In genomic region chr3:72847751-72848702, GRCh38 we compare ENCODE assay signal across 8 cellular contexts. TPM values are rescaled to one million over a fixed set of nuclear protein-coding genes. Genes with fewer than 3 reads are reported as not detected.
DNase-seq lines count a peak whose midpoint lies in the region; ATAC-seq, FAIRE-seq and TF ChIP-seq lines count a peak whose summit lies in the region.

TSS of gene SHQ1 (minus strand) at chr3:72848445. CDS start at chr3:72848340, 105 bp downstream.

- H2BK120ac ChIP-seq in trophoblast cell (ENCODE audit: insufficient read depth, low read length, poor library complexity) = no peak within 1 kb of the TSS

- peak within 1 kb of the TSS; percentile 66 for H4K8ac ChIP-seq in trophoblast cell (ENCODE audit: low read depth, low read length)

- no peaks in the 10 kb centered on the region for H3K79me1 ChIP-seq in trophoblast cell (ENCODE audit: low read length)

- CTCF ChIA-PET in T-cell (lab: Charles Lee) = interaction anchor here (0.6 to 2.6 kb wide), 6 partner anchors 25 to 1694 kb away, joined by 3 to 11 read pairs (median 4); no protein-coding TSS in a partner anchor

- H3K27me3 Mint-ChIP-seq in T-cell = no peaks in the 10 kb centered on the region

- no peak within 1 kb of the TSS for H3K4ac ChIP-seq in trophoblast cell (ENCODE audit: low read depth, low read length)

- WGBS in heart left ventricle, 4 donors = 0% methylated on average over 43 to 86 of the region's 86 CpGs
- WGBS in trophoblast cell (ENCODE audit: extremely low coverage, insufficient coverage, insufficient read length) = no CpG with 5 or more reads among the region's 86 CpGs
- WGBS in transverse colon (ENCODE audit: low coverage in 1 of 2), 2 donors = 0% methylated on average over 17 to 62 of the region's 86 CpGs

- TF ChIP-seq EP300 in transverse colon (IDR thresholded peaks at IDR 0.05; ENCODE audit: low read depth) = no peak

- peak within 1 kb of the TSS; percentile 90 for H3K4me3 ChIP-seq in adipocyte (ENCODE audit: low read length)
- peak within 1 kb of the TSS; percentile 30 to 95 (median 76) for H3K4me3 ChIP-seq in heart left ventricle
- H3K4me3 ChIP-seq in trophoblast cell (ENCODE audit: low read depth, low read length) = peak within 1 kb of the TSS; percentile 90
- H3K4me3 ChIP-seq in transverse colon = peak within 1 kb of the TSS; percentile 75 to 93 (median 84)

- in situ Hi-C loops in transverse colon (cut with MboI; ENCODE audit: low pct_ligation_motif_present in 1 of 4, low pct_unique_long_range_greater_than_20kb in 1 of 4, low sequenced_read_pairs in 3 of 4) = loop anchor here in 2 of 4 donors (25.0 kb wide), 3 partner anchors 214 to 1136 kb away; partner anchors contain the start of genes EBLN2 (in 1 of the 2) and EIF4E3 (in 1 of the 2)

- no peak within 1 kb of the TSS for H2BK12ac ChIP-seq in trophoblast cell (ENCODE audit: low read length)

- H2AK5ac ChIP-seq in trophoblast cell (ENCODE audit: low read length) = no peak within 1 kb of the TSS

- H3K18ac ChIP-seq in trophoblast cell (ENCODE audit: low read length) = no peak within 1 kb of the TSS

- H3K27me3 ChIP-seq in adipocyte (replicated peaks; ENCODE audit: control insufficient read depth, insufficient read depth, low read length) (no peaks in the 10 kb centered on the region), heart left ventricle (no peaks in the 10 kb centered on the region), trophoblast cell (ENCODE audit: insufficient read depth, low read length) (no peaks in the 10 kb centered on the region), transverse colon (no peaks in the 10 kb centered on the region)

- H2AFZ ChIP-seq in trophoblast cell (ENCODE audit: insufficient read depth, low read length, poor library complexity) = peak within 1 kb of the TSS; percentile 55

- peak within 1 kb of the TSS; percentile 86 to 87 for H3K27ac Mint-ChIP-seq in T-cell

- peaks cover 8% of the 10 kb centered on the region for H3K36me3 Mint-ChIP-seq in T-cell

- no peak for TF ChIP-seq CTCF in heart left ventricle (IDR thresholded peaks at IDR 0.05)
- TF ChIP-seq CTCF in transverse colon (IDR thresholded peaks at IDR 0.05) = no peak

- peak within 1 kb of the TSS; percentile 93 to 97 (median 95) for H3K4me3 Mint-ChIP-seq in T-cell

- peak; percentile 95 for ATAC-seq in HG02763 (IDR thresholded peaks at IDR 0.05; ENCODE audit: unreplicated experiment)
- peak; percentile 92 to 97 (median 96) for ATAC-seq in T-cell (replicated peaks in 1 of 4)
- ATAC-seq in heart left ventricle = peak; percentile 98 to 99 (median 98)

- H3K9ac ChIP-seq in adipocyte (ENCODE audit: low read length) (peak within 1 kb of the TSS; percentile 86), trophoblast cell (ENCODE audit: low read length) (peak within 1 kb of the TSS; percentile 80)

- TF ChIP-seq POLR2A in GM12892 (IDR thresholded peaks at IDR 0.05; ENCODE audit: low read depth, low read length) (peak; percentile 80), heart left ventricle (IDR thresholded peaks at IDR 0.05) (peak in 1 of 2 donors; percentile 71), transverse colon (IDR thresholded peaks at IDR 0.05) (peak; percentile 25)

- no peaks in the 10 kb centered on the region for H3K79me2 ChIP-seq in trophoblast cell (ENCODE audit: control insufficient read depth, insufficient read depth, low read length, poor library complexity)

- H4K91ac ChIP-seq in trophoblast cell (ENCODE audit: low read depth, low read length) = no peak within 1 kb of the TSS

- H3K4me1 Mint-ChIP-seq in T-cell = peaks cover 52 to 57% (median 54%) of the 10 kb centered on the region in 3 donors

- H3K27ac ChIP-seq in heart left ventricle (peak within 1 kb of the TSS; percentile 29 to 84 (median 74)), trophoblast cell (ENCODE audit: low read depth, low read length) (no peak within 1 kb of the TSS), transverse colon (peak within 1 kb of the TSS; percentile 79 to 90 (median 86))

- intact Hi-C loops in heart left ventricle (cut with DNase I) = loop anchor here in 5 of 10 donors (2.0 to 10.0 kb wide), 8 partner anchors 39 to 239 kb away; partner anchors contain the start of genes PPP4R2 (in 3 of the 5) and GXYLT2 (in 1 of the 5)
- intact Hi-C loops in transverse colon (cut with DNase I; ENCODE audit: low total_unique reads) = loop anchor here (5.0 kb wide), 1 partner anchor 149 kb away; the partner anchor contains the start of gene PPP4R2

- POLR2A ChIA-PET in T-cell (lab: Charles Lee) = interaction anchor here in 1 of 2 donors (0.7 kb wide), 1 partner anchor 11 kb away, joined by 3 read pairs; no protein-coding TSS in a partner anchor

- peak; percentile 69 for DNase-seq in GM12892 (ENCODE audit: insufficient read length)
- DNase-seq in NCI-H1417 (lab: John Stamatoyannopoulos, UW) = peak; percentile 90 to 94 (median 92)
- peak; percentile 87 to 97 (median 92) for DNase-seq in T-cell
- peak; percentile 99 for DNase-seq in adipocyte (ENCODE audit: low read depth)
- DNase-seq in heart left ventricle = peak; percentile 96 to 98 (median 97)
- DNase-seq in trophoblast cell = peak; percentile 97 to 99
- DNase-seq in transverse colon = peak; percentile 98

- peaks cover 17% of the 10 kb centered on the region for H3K4me1 ChIP-seq in adipocyte (ENCODE audit: control insufficient read depth, insufficient read depth, low read length)
- peaks cover 7 to 47% (median 20%) of the 10 kb centered on the region in 12 donors for H3K4me1 ChIP-seq in heart left ventricle
- peaks cover 0 to 2% of the 10 kb centered on the region in 2 experiments for H3K4me1 ChIP-seq in trophoblast cell (ENCODE audit: control insufficient read depth in 1 of 2, insufficient read depth in 2 of 2, low read length in 2 of 2)
- peaks cover 7 to 35% (median 14%) of the 10 kb centered on the region in 4 donors for H3K4me1 ChIP-seq in transverse colon

- FAIRE-seq in GM12892 (lab: Jason Lieb, UNC) = peak; percentile 98

- H3K36me3 ChIP-seq in adipocyte (ENCODE audit: control insufficient read depth, insufficient read depth, low read length, severe bottlenecking) = no peaks in the 10 kb centered on the region
- H3K36me3 ChIP-seq in heart left ventricle = peaks cover 0 to 11% (median 0%) of the 10 kb centered on the region in 9 donors
- no peaks in the 10 kb centered on the region for H3K36me3 ChIP-seq in trophoblast cell (ENCODE audit: control insufficient read depth in 1 of 2, insufficient read depth in 2 of 2, low read length in 2 of 2)
- H3K36me3 ChIP-seq in transverse colon = no peaks in the 10 kb centered on the region

- no peaks in the 10 kb centered on the region for H3K9me3 ChIP-seq in adipocyte (ENCODE audit: control insufficient read depth, low read length)
- no peaks in the 10 kb centered on the region for H3K9me3 ChIP-seq in heart left ventricle
- H3K9me3 ChIP-seq in trophoblast cell (ENCODE audit: insufficient read depth, low read depth, low read length) = no peaks in the 10 kb centered on the region
- no peaks in the 10 kb centered on the region for H3K9me3 ChIP-seq in transverse colon

- H2BK5ac ChIP-seq in trophoblast cell (ENCODE audit: low read depth, low read length, poor library complexity) = no peak within 1 kb of the TSS

- H3K23ac ChIP-seq in trophoblast cell (ENCODE audit: low read length) = no peak within 1 kb of the TSS

- peak within 1 kb of the TSS; percentile 86 for H3K4me2 ChIP-seq in trophoblast cell (ENCODE audit: low read length)

- H3K9me3 Mint-ChIP-seq in T-cell = no peaks in the 10 kb centered on the region

- no peak within 1 kb of the TSS for H4K12ac ChIP-seq in trophoblast cell (ENCODE audit: low read depth, low read length)

- H3K14ac ChIP-seq in trophoblast cell (ENCODE audit: low read length) = peak within 1 kb of the TSS; percentile 57

RNA-seq across cellular contexts. Expression of gene SHQ1, which starts in this region (rescaled TPM):
- polyA plus RNA-seq in GM12892 (2012; ENCODE audit: missing spikeins) = 14.8 TPM
- 10 to 100 TPM; 16.6 to 29.0 (median 27.8) TPM for total RNA-seq in T-cell
- total RNA-seq in heart left ventricle = 10 to 100 TPM; 13.6 to 26.0 (median 19.9) TPM
- 10 to 100 TPM in 1 of 2 donors, 1 to 10 TPM in 1; 7.2 to 24.9 TPM for polyA plus RNA-seq in heart left ventricle
- 10.1 and 10.5 TPM in 2 replicates for polyA plus RNA-seq in trophoblast cell (2013)
- 10 to 100 TPM in 3 of 4 donors, 1 to 10 TPM in 1; 4.9 to 21.3 (median 13.1) TPM for total RNA-seq in transverse colon
